ENCODE assay signal across 8 cellular contexts in genomic region chr3:163582967-163583366, GRCh38.
"Had no signal": no experiment of that assay in that cellular context is flagged by ENCODE, and none has a peak within 500 bp of the region (broad histone marks: within the 10 kb centered on the region; RNA-seq: fewer than 3 reads in every experiment).

No MANE protein-coding gene starts in this region.

- FAIRE-seq: G401.6, GM12878, GM12891, GM12892, GM18507, GM19239 had no signal

- H3K4me3 ChIP-seq: GM12878 had no signal

- ATAC-seq: GM12878 had no signal

- DNase-seq: GDM1, GF-D8 had no signal
